In the genomic region with DNA sequence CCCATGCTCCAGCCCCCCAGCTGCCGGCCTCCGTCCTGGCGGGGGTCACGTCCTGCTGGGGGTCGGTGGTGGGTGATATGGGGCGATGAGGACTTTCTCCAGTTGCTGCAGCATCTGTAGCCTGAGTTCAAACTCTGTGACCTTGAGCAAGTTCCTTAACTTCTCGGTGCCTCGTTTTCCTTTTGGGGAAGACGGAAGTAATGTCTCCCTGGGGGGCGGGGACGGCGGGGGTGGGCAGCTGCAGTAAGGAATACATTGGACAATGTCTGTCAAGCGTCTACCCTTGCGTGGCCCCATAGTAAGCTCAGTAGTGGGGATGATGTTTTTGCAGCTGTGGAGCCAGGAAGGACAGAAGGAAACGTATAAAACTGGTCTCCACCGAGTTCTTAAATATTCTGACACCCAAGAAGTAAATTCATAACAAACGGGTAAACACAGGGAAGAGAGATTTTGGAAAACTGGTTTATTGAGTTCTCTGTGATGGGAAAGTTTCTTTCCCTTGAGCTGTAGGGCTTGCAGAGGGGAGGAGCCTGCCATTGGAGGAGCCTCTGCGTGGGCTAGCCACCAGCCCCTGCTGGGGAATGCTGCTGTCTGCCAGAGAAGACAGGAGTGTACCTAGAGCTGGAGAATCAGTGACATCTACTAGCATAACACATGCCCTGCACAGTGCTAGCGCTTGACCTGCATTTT, we compare ENCODE assay signal across 8 cellular contexts. TPM values are rescaled to one million over a fixed set of nuclear protein-coding genes. Genes with fewer than 3 reads are reported as not detected.
DNase-seq lines count a peak whose midpoint lies in the region; ATAC-seq and TF ChIP-seq lines count a peak whose summit lies in the region.

No MANE protein-coding gene starts in this region.

- no peak overlapping the region for H4K5ac ChIP-seq in H9 (ENCODE audit: insufficient read length, low read depth, low read length)

- peaks cover 7 to 11% of the 10 kb centered on the region in 2 experiments; a peak in 3 of 4 replicates for H3K4me1 Mint-ChIP-seq in H9

- H3T11ph ChIP-seq in H9 (ENCODE audit: low read length) = no peak overlapping the region

- H3K79me2 ChIP-seq in H9 (ENCODE audit: insufficient read depth, low read length) = no peaks in the 10 kb centered on the region

- H3K4ac ChIP-seq in H9 (ENCODE audit: low read depth, low read length) = no peak overlapping the region

- no peak overlapping the region for H3K9ac ChIP-seq in H9 (ENCODE audit: extremely low read depth, insufficient read length, low read length)

- intact Hi-C loops in aorta (cut with DNase I) = no loop called here

- in situ Hi-C loops in astrocyte of the spinal cord (cut with HindIII; ENCODE audit: low sequenced_read_pairs) = no loop called here

- H2BK120ac ChIP-seq in H9 (ENCODE audit: low read depth, low read length, poor library complexity, severe bottlenecking) = no peak overlapping the region

- no CpG with 5 or more reads among the region's 19 CpGs for WGBS in H9 (ENCODE audit: extremely low coverage, insufficient read length, low lambda C conversion rate)
- 9 to 11% methylated on average over 19 of the region's 19 CpGs for WGBS in aorta, 2 donors

- no peak overlapping the region for H2AK5ac ChIP-seq in H9 (ENCODE audit: insufficient read length, low read length)

- H3K36me3 Mint-ChIP-seq in H9 (ENCODE audit: insufficient read depth in 1 of 3, low read depth in 3 of 3) = no peaks in the 10 kb centered on the region

- H4K20me1 ChIP-seq in H9 (ENCODE audit: control insufficient read depth, insufficient read depth, insufficient read length) = no peaks in the 10 kb centered on the region

- H3K9me3 Mint-ChIP-seq in H9 = no peaks in the 10 kb centered on the region; a peak in 1 of 5 replicates

- no peak overlapping the region for H2AFZ ChIP-seq in H9 (ENCODE audit: low read length)

- peaks cover 21% of the 10 kb centered on the region for H3K23me2 ChIP-seq in H9 (ENCODE audit: insufficient read length, low read depth, low read length, poor library complexity, severe bottlenecking)

- ATAC-seq in aorta (ENCODE audit: low FRiP score) = no peak

- no peak for DNase-seq in AG09309 (ENCODE audit: low read depth)
- no peak for DNase-seq in H9
- DNase-seq in astrocyte of the spinal cord (ENCODE audit: low read depth, low spot score) = peak; percentile 30
- DNase-seq in medulla oblongata (ENCODE audit: extremely low spot score) = peak; percentile 30
- no peak for DNase-seq in aorta
- DNase-seq in stimulated activated CD4-positive, alpha-beta T cell treated with anti-CD3 and anti-CD28 coated beads, Interleukin-4, amount 100 ng/mL, for 4 hours = no peak
- no peak for DNase-seq in NCI-H2171 (lab: John Stamatoyannopoulos, UW)
- DNase-seq in effector CD4-positive, alpha-beta T cell = no peak

- no peaks in the 10 kb centered on the region for H3K9me3 ChIP-seq in H9 (ENCODE audit: control insufficient read depth, low read depth, low read length)
- H3K9me3 ChIP-seq in aorta (ENCODE audit: control insufficient read depth, low read length) = no peaks in the 10 kb centered on the region

- H3K27ac ChIP-seq in H9 (ENCODE audit: insufficient read length, low read depth, low read length) (no peak overlapping the region), aorta (ENCODE audit: low read depth in 1 of 2, low read length in 2 of 2) (peak overlapping the region in 1 of 2 donors; percentile 10)

- no peak overlapping the region for H3K14ac ChIP-seq in H9 (ENCODE audit: insufficient read depth, low read length)

- peaks cover 45% of the 10 kb centered on the region; the same call in 1 of the 2 replicates for H3K27me3 ChIP-seq in H9 (ENCODE audit: insufficient read depth, low read length)
- no peaks in the 10 kb centered on the region for H3K27me3 ChIP-seq in aorta (ENCODE audit: control insufficient read depth in 1 of 2, insufficient read depth in 2 of 2, low read length in 1 of 2)

- no peak overlapping the region for H3K23ac ChIP-seq in H9 (ENCODE audit: insufficient read length, low read depth, low read length)

- TF ChIP-seq CTCF in AG09309 (IDR thresholded peaks at IDR 0.05; ENCODE audit: control insufficient read depth, insufficient read depth, low read depth, low read length, missing control alignments) = no peak
- no peak for TF ChIP-seq CTCF in H9 (conservative IDR thresholded peaks at IDR 0.05)
- no peak for TF ChIP-seq CTCF in astrocyte of the spinal cord (IDR thresholded peaks at IDR 0.05; ENCODE audit: low read depth, low read length)

- no peak overlapping the region for H2BK20ac ChIP-seq in H9 (ENCODE audit: low read depth, low read length, poor library complexity, severe bottlenecking)

- H3K4me1 ChIP-seq in H9 (ENCODE audit: insufficient read depth, low read length) (no peaks in the 10 kb centered on the region), aorta (ENCODE audit: control insufficient read depth in 1 of 2, insufficient read depth in 2 of 2, low read length in 2 of 2) (peaks cover 4 to 6% of the 10 kb centered on the region in 2 donors)

- no peak overlapping the region for H2BK5ac ChIP-seq in H9 (ENCODE audit: insufficient read length, low read length)

- no peak overlapping the region for H4K91ac ChIP-seq in H9 (ENCODE audit: insufficient read length, low read depth, low read length)

- H4K8ac ChIP-seq in H9 (replicated peaks; ENCODE audit: insufficient read length, low read depth, low read length) = no peak overlapping the region

- H3K36me3 ChIP-seq in aorta (ENCODE audit: control insufficient read depth in 1 of 2, insufficient read depth in 2 of 2, low read length in 1 of 2) = no peaks in the 10 kb centered on the region

- H3K4me3 ChIP-seq in AG09309 (ENCODE audit: control insufficient read depth, low read depth, low read length) = peak overlapping the region; percentile 71
- H3K4me3 ChIP-seq in astrocyte of the spinal cord (ENCODE audit: low read depth, low read length) = peak overlapping the region; percentile 51
- peak overlapping the region; percentile 68 to 78 for H3K4me3 ChIP-seq in aorta (ENCODE audit: low read length in 2 of 2)

- H3K27ac Mint-ChIP-seq in H9 = no peak overlapping the region

- H3K4me2 ChIP-seq in H9 (ENCODE audit: insufficient read depth, insufficient read length, low read length) = peak overlapping the region; percentile 69

- no peak overlapping the region for H3K18ac ChIP-seq in H9 (ENCODE audit: insufficient read length, low read depth, low read length)

- H3K79me1 ChIP-seq in H9 (ENCODE audit: insufficient read depth, low read depth, low read length, poor library complexity, severe bottlenecking) = no peaks in the 10 kb centered on the region

- H2BK15ac ChIP-seq in H9 (ENCODE audit: low read depth, low read length) = no peak overlapping the region

- peak overlapping the region in 1 of 2 experiments; percentile 25; a peak in 2 of 5 replicates for H3K4me3 Mint-ChIP-seq in H9

- H3K56ac ChIP-seq in H9 (ENCODE audit: insufficient read length, low read depth, low read length) = no peak overlapping the region

- no peak overlapping the region for H2BK12ac ChIP-seq in H9 (ENCODE audit: insufficient read length, low read depth, low read length)

- H3K27me3 Mint-ChIP-seq in H9 (ENCODE audit: low read depth) = peaks cover 97% of the 10 kb centered on the region

RNA-seq across cellular contexts. Expression of gene ACSS1, which starts 1.0 kb away (rescaled TPM):
- total RNA-seq in H9 (2021) (0.61 TPM in 2 replicates), aorta (10 to 100 TPM; 14.8 to 23.4 TPM)
- polyA plus RNA-seq in aorta = 10 to 100 TPM in 1 of 2 donors, 1 to 10 TPM in 1; 7.6 to 21.8 TPM

RNA-seq across cellular contexts. Expression of gene VSX1, which starts 23.0 kb away (rescaled TPM):
- total RNA-seq in H9 (2021) (not detected in 2 replicates), aorta (not detected)
- polyA plus RNA-seq in aorta = not detected

Comparison
In these comparisons a context has a peak if more than half of its experiments do, and no peak if none do; other contexts are left out.
1. DNase-seq: peak in astrocyte of the spinal cord (single experiment) and medulla oblongata (single experiment); none in AG09309 (single experiment), H9 (single experiment), aorta (0 of 2), stimulated activated CD4-positive, alpha-beta T cell treated with anti-CD3 and anti-CD28 coated beads, Interleukin-4, amount 100 ng/mL, for 4 hours (0 of 2), NCI-H2171 (single experiment) and effector CD4-positive, alpha-beta T cell (single experiment).
2. Peak in every context shown above with its lines, with median percentiles within 50 percentile points of each other: H3K4me3 ChIP-seq.